In the genomic region with DNA sequence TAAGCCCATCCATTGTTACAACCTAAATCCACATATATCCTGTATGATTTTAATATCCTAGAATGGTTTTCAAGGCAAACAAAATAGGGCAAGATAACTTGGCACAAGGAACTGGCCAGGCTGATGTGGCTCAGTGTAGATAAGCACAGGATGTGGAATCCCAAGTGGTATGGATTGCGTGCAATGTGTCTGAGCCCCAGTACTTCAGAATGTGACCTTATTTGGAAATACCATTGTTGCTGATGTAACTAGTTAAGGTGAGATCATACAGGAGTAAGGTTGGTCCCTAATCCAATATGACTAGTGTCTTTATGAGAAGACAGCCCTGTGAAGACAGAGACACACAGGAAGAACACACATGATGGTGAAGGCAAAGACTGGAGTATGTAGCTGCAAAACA, we compare ENCODE assay signal across 10 cellular contexts.
DNase-seq lines count a peak whose midpoint lies in the region; ATAC-seq and TF ChIP-seq lines count a peak whose summit lies in the region.
"Had no signal": no experiment of that assay in that cellular context is flagged by ENCODE, and none has a peak within 500 bp of the region (broad histone marks: within the 10 kb centered on the region; RNA-seq: fewer than 3 reads in every experiment).

No MANE protein-coding gene starts in this region.

- peak; percentile 80 for ATAC-seq in stimulated activated effector memory CD8-positive, alpha-beta T cell treated with anti-CD3 and anti-CD28 coated beads, Interleukin-12 subunit alpha, Interleukin-12 subunit beta, amount 100 ng/mL, for 72 hours

- peak overlapping the region; percentile 57 for H3K4me3 Mint-ChIP-seq in activated T-cell treated with anti-CD3 and anti-CD28 coated beads, Interleukin-2, amount 50 U/mL, for 24 hours
- H3K4me3 Mint-ChIP-seq in T-helper 1 cell treated with Interleukin-12 subunit alpha and Interleukin-12 subunit beta and Interleukin-4 antibody, amounts not matched to agents 30 μg/mL and 1 μg/mL, for 36 hours = no peak overlapping the region
- H3K4me3 Mint-ChIP-seq in stimulated activated effector memory CD8-positive, alpha-beta T cell treated with anti-CD3 and anti-CD28 coated beads, Interleukin-12 subunit alpha, Interleukin-12 subunit beta, amount 100 ng/mL, for 72 hours = no peak overlapping the region
- H3K4me3 Mint-ChIP-seq: H9 had no signal

- H3K27me3 Mint-ChIP-seq in activated T-cell treated with anti-CD3 and anti-CD28 coated beads, Interleukin-2, amount 50 U/mL, for 24 hours = no peaks in the 10 kb centered on the region
- no peaks in the 10 kb centered on the region for H3K27me3 Mint-ChIP-seq in T-helper 1 cell treated with Interleukin-12 subunit alpha and Interleukin-12 subunit beta and Interleukin-4 antibody, amounts not matched to agents 30 μg/mL and 1 μg/mL, for 36 hours (ENCODE audit: low read depth)

- no peak for DNase-seq in activated T-cell treated with anti-CD3 and anti-CD28 coated beads, Interleukin-2, amount 50 U/mL, for 24 hours
- DNase-seq in activated T-cell treated with anti-CD3 and anti-CD28 coated beads, Interleukin-2, amount 50 U/mL, for 1 hour = no peak
- peak; percentile 9 for DNase-seq in astrocyte of the spinal cord (ENCODE audit: low read depth, low spot score)
- DNase-seq in stimulated activated effector memory CD8-positive, alpha-beta T cell treated with anti-CD3 and anti-CD28 coated beads, Interleukin-12 subunit alpha, Interleukin-12 subunit beta, amount 100 ng/mL, for 72 hours (ENCODE audit: low spot score in 2 of 2) = no peak
- no peak for DNase-seq in RPMI8226
- no peak for DNase-seq in NOMO-1 (lab: John Stamatoyannopoulos, UW; ENCODE audit: unreplicated experiment in 2 of 2)
- no peak for DNase-seq in foreskin melanocyte
- DNase-seq: H9, NCI-H524 had no signal

- no peaks in the 10 kb centered on the region for H3K9me3 Mint-ChIP-seq in activated T-cell treated with anti-CD3 and anti-CD28 coated beads, Interleukin-2, amount 50 U/mL, for 24 hours
- no peaks in the 10 kb centered on the region for H3K9me3 Mint-ChIP-seq in T-helper 1 cell treated with Interleukin-12 subunit alpha and Interleukin-12 subunit beta and Interleukin-4 antibody, amounts not matched to agents 30 μg/mL and 1 μg/mL, for 36 hours
- no peaks in the 10 kb centered on the region for H3K9me3 Mint-ChIP-seq in stimulated activated effector memory CD8-positive, alpha-beta T cell treated with anti-CD3 and anti-CD28 coated beads, Interleukin-12 subunit alpha, Interleukin-12 subunit beta, amount 100 ng/mL, for 72 hours
- H3K9me3 Mint-ChIP-seq: H9 had no signal

- H3K36me3 Mint-ChIP-seq in activated T-cell treated with anti-CD3 and anti-CD28 coated beads, Interleukin-2, amount 50 U/mL, for 24 hours (ENCODE audit: low read depth) = no peaks in the 10 kb centered on the region
- H3K36me3 Mint-ChIP-seq in T-helper 1 cell treated with Interleukin-12 subunit alpha and Interleukin-12 subunit beta and Interleukin-4 antibody, amounts not matched to agents 30 μg/mL and 1 μg/mL, for 36 hours (ENCODE audit: low read depth) = peaks cover 1% of the 10 kb centered on the region
- no peaks in the 10 kb centered on the region for H3K36me3 Mint-ChIP-seq in stimulated activated effector memory CD8-positive, alpha-beta T cell treated with anti-CD3 and anti-CD28 coated beads, Interleukin-12 subunit alpha, Interleukin-12 subunit beta, amount 100 ng/mL, for 72 hours

- in situ Hi-C loops in astrocyte of the spinal cord (cut with HindIII; ENCODE audit: low sequenced_read_pairs) = no loop called here

- no peak for TF ChIP-seq CTCF in astrocyte of the spinal cord (IDR thresholded peaks at IDR 0.05; ENCODE audit: low read depth, low read length)

- H3K27ac Mint-ChIP-seq in activated T-cell treated with anti-CD3 and anti-CD28 coated beads, Interleukin-2, amount 50 U/mL, for 24 hours = peak overlapping the region; percentile 59
- peak overlapping the region; percentile 53 for H3K27ac Mint-ChIP-seq in T-helper 1 cell treated with Interleukin-12 subunit alpha and Interleukin-12 subunit beta and Interleukin-4 antibody, amounts not matched to agents 30 μg/mL and 1 μg/mL, for 36 hours
- H3K27ac Mint-ChIP-seq in stimulated activated effector memory CD8-positive, alpha-beta T cell treated with anti-CD3 and anti-CD28 coated beads, Interleukin-12 subunit alpha, Interleukin-12 subunit beta, amount 100 ng/mL, for 72 hours = no peak overlapping the region
- H3K27ac Mint-ChIP-seq: H9 had no signal

- no peak overlapping the region for H3K4me3 ChIP-seq in astrocyte of the spinal cord (ENCODE audit: low read depth, low read length)

- H3K4me1 Mint-ChIP-seq in activated T-cell treated with anti-CD3 and anti-CD28 coated beads, Interleukin-2, amount 50 U/mL, for 24 hours (ENCODE audit: low read depth) = peaks cover 86% of the 10 kb centered on the region
- peaks cover 34% of the 10 kb centered on the region for H3K4me1 Mint-ChIP-seq in T-helper 1 cell treated with Interleukin-12 subunit alpha and Interleukin-12 subunit beta and Interleukin-4 antibody, amounts not matched to agents 30 μg/mL and 1 μg/mL, for 36 hours (ENCODE audit: low read depth)
- no peaks in the 10 kb centered on the region for H3K4me1 Mint-ChIP-seq in stimulated activated effector memory CD8-positive, alpha-beta T cell treated with anti-CD3 and anti-CD28 coated beads, Interleukin-12 subunit alpha, Interleukin-12 subunit beta, amount 100 ng/mL, for 72 hours
